Comparison of ENCODE assay signal across 2 cellular contexts in the genomic region with DNA sequence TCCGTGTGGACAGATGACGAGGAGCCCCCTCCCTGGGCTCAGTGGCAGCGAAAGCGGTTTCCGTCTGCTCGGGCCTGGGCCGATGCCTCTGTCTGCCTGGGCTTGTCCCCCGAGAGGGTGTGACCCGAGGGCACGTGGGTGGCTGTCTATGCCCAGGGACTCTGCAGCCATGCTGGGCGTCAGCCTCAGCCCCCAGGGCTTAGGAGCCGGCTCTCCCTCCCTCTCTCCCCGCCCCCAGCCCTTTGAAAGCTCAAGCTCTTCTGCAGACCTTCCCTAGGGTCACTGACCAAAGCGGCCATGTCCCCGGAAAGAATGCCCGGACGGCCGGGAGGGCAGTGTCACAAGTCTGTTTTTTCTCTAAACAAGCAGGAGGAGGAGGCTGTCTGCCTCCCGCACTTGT.
TF ChIP-seq lines count a peak whose summit lies in the region.

No MANE protein-coding gene starts in this region.

TF ChIP-seq in IMR-90, 13 proteins besides CTCF, POLR2A, EP300 and RAD21:
- TF ChIP-seq MAFK (IDR thresholded peaks at IDR 0.05; ENCODE audit: low read depth, low read length) (no peak), FOS (IDR thresholded peaks at IDR 0.05; ENCODE audit: low read depth, low read length) (no peak), MXI1 (IDR thresholded peaks at IDR 0.05; ENCODE audit: borderline replicate concordance, low read depth, low read length) (no peak), RFX5 (IDR thresholded peaks at IDR 0.05; ENCODE audit: low read depth, low read length) (no peak), NFE2L2 (IDR thresholded peaks at IDR 0.05; ENCODE audit: low read depth, low read length) (no peak), CEBPB (IDR thresholded peaks at IDR 0.05; ENCODE audit: low read depth, low read length) (no peak), RCOR1 (IDR thresholded peaks at IDR 0.05; ENCODE audit: insufficient replicate concordance, low read length) (no peak), BHLHE40 (IDR thresholded peaks at IDR 0.05; ENCODE audit: low read depth, low read length) (no peak), CHD1 (IDR thresholded peaks at IDR 0.05; ENCODE audit: low read depth, low read length) (no peak), MAZ (IDR thresholded peaks at IDR 0.05; ENCODE audit: borderline replicate concordance, low read depth, low read length) (no peak), SMC3 (IDR thresholded peaks at IDR 0.05; ENCODE audit: low read depth, low read length) (no peak)
- TF ChIP-seq, protein P1, sequence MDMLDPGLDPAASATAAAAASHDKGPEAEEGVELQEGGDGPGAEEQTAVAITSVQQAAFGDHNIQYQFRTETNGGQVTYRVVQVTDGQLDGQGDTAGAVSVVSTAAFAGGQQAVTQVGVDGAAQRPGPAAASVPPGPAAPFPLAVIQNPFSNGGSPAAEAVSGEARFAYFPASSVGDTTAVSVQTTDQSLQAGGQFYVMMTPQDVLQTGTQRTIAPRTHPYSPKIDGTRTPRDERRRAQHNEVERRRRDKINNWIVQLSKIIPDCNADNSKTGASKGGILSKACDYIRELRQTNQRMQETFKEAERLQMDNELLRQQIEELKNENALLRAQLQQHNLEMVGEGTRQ (IDR thresholded peaks at IDR 0.05; ENCODE audit: low read depth, low read length) = no peak
- TF ChIP-seq, protein P2, sequence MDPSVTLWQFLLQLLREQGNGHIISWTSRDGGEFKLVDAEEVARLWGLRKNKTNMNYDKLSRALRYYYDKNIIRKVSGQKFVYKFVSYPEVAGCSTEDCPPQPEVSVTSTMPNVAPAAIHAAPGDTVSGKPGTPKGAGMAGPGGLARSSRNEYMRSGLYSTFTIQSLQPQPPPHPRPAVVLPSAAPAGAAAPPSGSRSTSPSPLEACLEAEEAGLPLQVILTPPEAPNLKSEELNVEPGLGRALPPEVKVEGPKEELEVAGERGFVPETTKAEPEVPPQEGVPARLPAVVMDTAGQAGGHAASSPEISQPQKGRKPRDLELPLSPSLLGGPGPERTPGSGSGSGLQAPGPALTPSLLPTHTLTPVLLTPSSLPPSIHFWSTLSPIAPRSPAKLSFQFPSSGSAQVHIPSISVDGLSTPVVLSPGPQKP (IDR thresholded peaks at IDR 0.05; ENCODE audit: borderline replicate concordance, low read depth, low read length) = no peak

TF ChIP-seq in H1, 55 proteins besides CTCF, POLR2A, EP300 and RAD21:
- TF ChIP-seq SRF (IDR thresholded peaks at IDR 0.05; ENCODE audit: low read depth, low read length) = no peak
- TF ChIP-seq BRCA1 (IDR thresholded peaks at IDR 0.05; ENCODE audit: low read depth, low read length) = no peak
- no peak for TF ChIP-seq SIX5 (IDR thresholded peaks at IDR 0.05; ENCODE audit: low read depth, low read length)
- TF ChIP-seq TBP (IDR thresholded peaks at IDR 0.05; ENCODE audit: low read depth, low read length) = no peak
- TF ChIP-seq, protein P1 (IDR thresholded peaks at IDR 0.05; ENCODE audit: low read length) = no peak
TF ChIP-seq in H1: peak in this region for 0.
